ENCODE assay signal across 23 cellular contexts in the genomic region with DNA sequence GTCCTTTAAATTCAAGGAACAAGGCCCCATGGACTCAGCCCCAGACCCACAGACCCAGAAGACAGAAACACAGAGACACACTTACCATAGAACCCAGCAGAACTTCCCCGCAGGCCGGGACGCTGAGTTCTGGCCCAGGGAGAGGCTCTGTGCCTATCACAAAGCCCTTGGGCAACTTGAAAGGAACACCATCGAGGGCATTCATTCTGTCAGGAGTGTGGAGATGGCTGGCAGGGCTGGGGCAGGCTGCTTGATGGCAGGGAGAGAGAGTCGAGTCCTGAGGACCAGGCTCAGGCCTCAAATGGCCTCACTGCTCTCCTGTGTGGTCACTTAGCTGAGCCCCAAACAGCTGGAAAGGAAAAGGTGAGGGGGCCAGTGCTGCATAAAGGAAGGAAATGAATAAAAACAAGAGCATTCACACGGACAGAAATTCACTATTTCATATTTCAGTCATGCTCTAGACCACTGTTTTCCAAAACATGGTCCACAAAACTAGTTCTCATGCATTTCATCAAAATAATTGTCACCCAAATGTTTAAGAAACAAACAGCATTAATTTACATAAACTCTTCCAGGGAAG. TPM values are rescaled to one million over a fixed set of nuclear protein-coding genes. Genes with fewer than 3 reads are reported as not detected.
A peak's percentile ranks its signal among the peaks of the same experiment; 100 is the strongest.
DNase-seq lines count a peak whose midpoint lies in the region; ATAC-seq and TF ChIP-seq lines count a peak whose summit lies in the region.
"Had no signal": no experiment of that assay in that cellular context is flagged by ENCODE, and none has a peak within 500 bp of the region (broad histone marks: within the 10 kb centered on the region; RNA-seq: fewer than 3 reads in every experiment).

No MANE protein-coding gene starts in this region.

- H3K4me1 Mint-ChIP-seq in activated T-cell treated with anti-CD3 and anti-CD28 coated beads, Interleukin-2, amount 50 U/mL, for 72 hours (ENCODE audit: low read depth) = peaks cover 8% of the 10 kb centered on the region
- peaks cover 5% of the 10 kb centered on the region for H3K4me1 Mint-ChIP-seq in activated T-cell treated with anti-CD3 and anti-CD28 coated beads, Interleukin-2, amount 50 U/mL, for 24 hours (ENCODE audit: low read depth)
- peaks cover 3% of the 10 kb centered on the region for H3K4me1 Mint-ChIP-seq in activated T-helper 17 cell treated with anti-CD3 and anti-CD28 coated beads, Interleukin-2, amount 50 U/mL, for 72 hours
- peaks cover 2% of the 10 kb centered on the region for H3K4me1 Mint-ChIP-seq in progenitor cell of endocrine pancreas (ENCODE audit: low read depth)

- H3K36me3 Mint-ChIP-seq in activated T-cell treated with anti-CD3 and anti-CD28 coated beads, Interleukin-2, amount 50 U/mL, for 72 hours (ENCODE audit: insufficient read depth in 2 of 2) = peaks cover 3 to 9% of the 10 kb centered on the region in 2 donors
- H3K36me3 Mint-ChIP-seq in activated T-cell treated with anti-CD3 and anti-CD28 coated beads, Interleukin-2, amount 50 U/mL, for 24 hours (ENCODE audit: low read depth) = peaks cover 65% of the 10 kb centered on the region
- peaks cover 58% of the 10 kb centered on the region for H3K36me3 Mint-ChIP-seq in activated T-helper 17 cell treated with anti-CD3 and anti-CD28 coated beads, Interleukin-2, amount 50 U/mL, for 72 hours (ENCODE audit: low read depth)
- H3K36me3 Mint-ChIP-seq in progenitor cell of endocrine pancreas (ENCODE audit: insufficient read depth) = peaks cover 6% of the 10 kb centered on the region

- H3K4me3 Mint-ChIP-seq in activated T-cell treated with anti-CD3 and anti-CD28 coated beads, Interleukin-2, amount 50 U/mL, for 72 hours = no peak overlapping the region
- H3K4me3 Mint-ChIP-seq in activated T-cell treated with anti-CD3 and anti-CD28 coated beads, Interleukin-2, amount 50 U/mL, for 24 hours = no peak overlapping the region
- no peak overlapping the region for H3K4me3 Mint-ChIP-seq in activated T-helper 17 cell treated with anti-CD3 and anti-CD28 coated beads, Interleukin-2, amount 50 U/mL, for 72 hours
- H3K4me3 Mint-ChIP-seq in progenitor cell of endocrine pancreas (ENCODE audit: low read depth) = no peak overlapping the region
- H3K4me3 Mint-ChIP-seq: CD4-positive, CD25-positive, alpha-beta regulatory T cell had no signal

- peak in 1 of 2 donors; percentile 19 for ATAC-seq in activated T-cell treated with anti-CD3 and anti-CD28 coated beads, Interleukin-2, amount 50 U/mL, for 72 hours (replicated peaks in 1 of 2)
- no peak for ATAC-seq in activated T-helper 17 cell treated with anti-CD3 and anti-CD28 coated beads, Interleukin-2, amount 50 U/mL, for 72 hours (replicated peaks)

- no peak for DNase-seq in activated T-cell treated with anti-CD3 and anti-CD28 coated beads, Interleukin-2, amount 50 U/mL, for 72 hours
- DNase-seq in activated T-cell treated with anti-CD3 and anti-CD28 coated beads, Interleukin-2, amount 50 U/mL, for 24 hours = no peak
- DNase-seq in lung microvascular endothelial cell (ENCODE audit: low read depth in 2 of 2) (peak; percentile 54 to 88), progenitor cell of endocrine pancreas (ENCODE audit: low spot score, unreplicated experiment) (no peak), ecto neural progenitor cell (ENCODE audit: low spot score) (no peak), RKO (ENCODE audit: low spot score) (no peak), middle frontal gyrus (ENCODE audit: extremely low spot score, low spot score) (no peak)
- DNase-seq: CD4-positive, CD25-positive, alpha-beta regulatory T cell; DMS153; GM23248; KBM-7; MG63; NCI-H1048; NCI-H1417; NCI-H1694; NCI-H2029 treated with DMSO at 0.1 percent for 48 hours; NCI-H446 treated with DMSO at 0.1 percent for 48 hours; NCI-H526 treated with DMSO at 0.1 percent for 48 hours; PC-9; RPMI8226; SHP77 had no signal

- no peak for TF ChIP-seq CTCF in progenitor cell of endocrine pancreas (IDR thresholded peaks at IDR 0.05; ENCODE audit: unreplicated experiment)

- no peaks in the 10 kb centered on the region for H3K9me3 Mint-ChIP-seq in activated T-cell treated with anti-CD3 and anti-CD28 coated beads, Interleukin-2, amount 50 U/mL, for 72 hours
- no peaks in the 10 kb centered on the region for H3K9me3 Mint-ChIP-seq in activated T-cell treated with anti-CD3 and anti-CD28 coated beads, Interleukin-2, amount 50 U/mL, for 24 hours
- H3K9me3 Mint-ChIP-seq in activated T-helper 17 cell treated with anti-CD3 and anti-CD28 coated beads, Interleukin-2, amount 50 U/mL, for 72 hours = no peaks in the 10 kb centered on the region
- H3K9me3 Mint-ChIP-seq in progenitor cell of endocrine pancreas (ENCODE audit: low read depth) = no peaks in the 10 kb centered on the region
- H3K9me3 Mint-ChIP-seq: CD4-positive, CD25-positive, alpha-beta regulatory T cell had no signal

- no peaks in the 10 kb centered on the region for H3K27me3 Mint-ChIP-seq in activated T-cell treated with anti-CD3 and anti-CD28 coated beads, Interleukin-2, amount 50 U/mL, for 72 hours (ENCODE audit: low read depth)
- no peaks in the 10 kb centered on the region for H3K27me3 Mint-ChIP-seq in activated T-cell treated with anti-CD3 and anti-CD28 coated beads, Interleukin-2, amount 50 U/mL, for 24 hours
- no peaks in the 10 kb centered on the region for H3K27me3 Mint-ChIP-seq in activated T-helper 17 cell treated with anti-CD3 and anti-CD28 coated beads, Interleukin-2, amount 50 U/mL, for 72 hours
- H3K27me3 Mint-ChIP-seq in progenitor cell of endocrine pancreas = peaks cover 8% of the 10 kb centered on the region
- H3K27me3 Mint-ChIP-seq: CD4-positive, CD25-positive, alpha-beta regulatory T cell had no signal

- peak overlapping the region; percentile 82 for H3K27ac Mint-ChIP-seq in activated T-cell treated with anti-CD3 and anti-CD28 coated beads, Interleukin-2, amount 50 U/mL, for 72 hours
- H3K27ac Mint-ChIP-seq in activated T-cell treated with anti-CD3 and anti-CD28 coated beads, Interleukin-2, amount 50 U/mL, for 24 hours = no peak overlapping the region
- H3K27ac Mint-ChIP-seq in activated T-helper 17 cell treated with anti-CD3 and anti-CD28 coated beads, Interleukin-2, amount 50 U/mL, for 72 hours = peak overlapping the region; percentile 68
- H3K27ac Mint-ChIP-seq in progenitor cell of endocrine pancreas = peak overlapping the region; percentile 37

RNA-seq across cellular contexts. Expression of a gene that starts 8.9 kb away (rescaled TPM):
- 1 to 10 TPM; 5.2 to 6.3 TPM for total RNA-seq in activated T-cell treated with anti-CD3 and anti-CD28 coated beads, Interleukin-2, amount 50 U/mL, for 72 hours
- total RNA-seq in activated T-helper 17 cell treated with anti-CD3 and anti-CD28 coated beads, Interleukin-2, amount 50 U/mL, for 72 hours = 1 to 10 TPM; 5.2 to 6.1 TPM
- total RNA-seq in lung microvascular endothelial cell (1.1 and 2.6 TPM in 2 replicates), progenitor cell of endocrine pancreas (5.8 and 6.2 TPM in 2 replicates)

RNA-seq across cellular contexts. Expression of a gene that starts 27.5 kb away (rescaled TPM):
- total RNA-seq in activated T-cell treated with anti-CD3 and anti-CD28 coated beads, Interleukin-2, amount 50 U/mL, for 72 hours = 10 to 100 TPM; 47.4 to 49.0 TPM
- total RNA-seq in activated T-helper 17 cell treated with anti-CD3 and anti-CD28 coated beads, Interleukin-2, amount 50 U/mL, for 72 hours = 10 to 100 TPM; 22.0 to 36.7 TPM
- total RNA-seq in lung microvascular endothelial cell (8.3 and 11.3 TPM in 2 replicates), progenitor cell of endocrine pancreas (32.6 and 34.4 TPM in 2 replicates)

RNA-seq across cellular contexts. Expression of a gene that starts 29.6 kb away (rescaled TPM):
- not detected for total RNA-seq in activated T-cell treated with anti-CD3 and anti-CD28 coated beads, Interleukin-2, amount 50 U/mL, for 72 hours
- not detected for total RNA-seq in activated T-helper 17 cell treated with anti-CD3 and anti-CD28 coated beads, Interleukin-2, amount 50 U/mL, for 72 hours
- total RNA-seq in lung microvascular endothelial cell (not detected in 2 replicates), progenitor cell of endocrine pancreas (not detected in 2 replicates)
- total RNA-seq: CD4-positive, CD25-positive, alpha-beta regulatory T cell; GM23248; PC-9; SK-MEL-5 had no signal

RNA-seq across cellular contexts. Expression of a gene that starts 38.3 kb away (rescaled TPM):
- total RNA-seq in activated T-cell treated with anti-CD3 and anti-CD28 coated beads, Interleukin-2, amount 50 U/mL, for 72 hours = not detected
- total RNA-seq in activated T-helper 17 cell treated with anti-CD3 and anti-CD28 coated beads, Interleukin-2, amount 50 U/mL, for 72 hours = not detected
- total RNA-seq in lung microvascular endothelial cell (not detected in 2 replicates), progenitor cell of endocrine pancreas (0.38 and 0.40 TPM in 2 replicates)
- total RNA-seq: CD4-positive, CD25-positive, alpha-beta regulatory T cell; GM23248; PC-9; SK-MEL-5 had no signal

Comparison
In these comparisons a context has a peak if more than half of its experiments do, and no peak if none do; other contexts are left out.
1. DNase-seq: peak in lung microvascular endothelial cell (2 of 2); none in activated T-cell treated with anti-CD3 and anti-CD28 coated beads, Interleukin-2, amount 50 U/mL, for 72 hours (0 of 2), activated T-cell treated with anti-CD3 and anti-CD28 coated beads, Interleukin-2, amount 50 U/mL, for 24 hours (single experiment), progenitor cell of endocrine pancreas (single experiment), ecto neural progenitor cell (single experiment), RKO (single experiment) and middle frontal gyrus (single experiment).